ENCODE assay signal across 8 cellular contexts in genomic region chr17:5122586-5123342, GRCh38. TPM values are rescaled to one million over a fixed set of nuclear protein-coding genes. Genes with fewer than 3 reads are reported as not detected.
A peak's percentile ranks its signal among the peaks of the same experiment; 100 is the strongest.
DNase-seq lines count a peak whose midpoint lies in the region; ATAC-seq lines count a peak whose summit lies in the region.

No MANE protein-coding gene starts in this region.

- H3K27me3 Mint-ChIP-seq in activated T-cell treated with anti-CD3 and anti-CD28 coated beads, Interleukin-2, amount 50 U/mL, for 4 hours (ENCODE audit: low read depth), result peaks cover 46% of the 10 kb centered on the region

- DNase-seq in activated T-cell treated with anti-CD3 and anti-CD28 coated beads, Interleukin-2, amount 50 U/mL, for 4 hours, result no peak
- DNase-seq in activated T-cell treated with anti-CD3 and anti-CD28 coated beads for 4 hours (no peak), mesenchymal stem cell (peak; percentile 15), ureter (ENCODE audit: low spot score) (peak; percentile 44), dermis blood vessel endothelial cell (no peak)

- H3K36me3 Mint-ChIP-seq in activated T-cell treated with anti-CD3 and anti-CD28 coated beads, Interleukin-2, amount 50 U/mL, for 4 hours (ENCODE audit: insufficient read depth), result no peaks in the 10 kb centered on the region

- H3K36me3 ChIP-seq in duodenal mucosa (ENCODE audit: control insufficient read depth in 1 of 2, insufficient read depth in 2 of 2, low read length in 2 of 2) (no peaks in the 10 kb centered on the region), mesenchymal stem cell (ENCODE audit: control insufficient read depth in 1 of 2, insufficient read depth in 2 of 2, low read depth in 1 of 2, low read length in 2 of 2) (peaks cover 0 to 5% of the 10 kb centered on the region in 2 experiments)

- peaks cover 0 to 13% of the 10 kb centered on the region in 2 donors for H3K27me3 ChIP-seq in duodenal mucosa (ENCODE audit: control insufficient read depth in 1 of 2, insufficient read depth in 2 of 2, low read length in 2 of 2)
- peaks cover 43 to 56% of the 10 kb centered on the region in 2 experiments for H3K27me3 ChIP-seq in mesenchymal stem cell (ENCODE audit: control insufficient read depth in 1 of 2, insufficient read depth in 1 of 2, low read length in 2 of 2)

- peak overlapping the region; percentile 30 for H2AFZ ChIP-seq in mesenchymal stem cell (ENCODE audit: low read depth, low read length)

- no peaks in the 10 kb centered on the region for H3K9me3 ChIP-seq in duodenal mucosa (ENCODE audit: control insufficient read depth in 1 of 2, low read length in 2 of 2)
- peaks cover 7% of the 10 kb centered on the region for H3K9me3 ChIP-seq in mesenchymal stem cell (ENCODE audit: control insufficient read depth, low read length)

- H3K27ac ChIP-seq in duodenal mucosa (ENCODE audit: low read depth, low read length) (no peak overlapping the region), mesenchymal stem cell (ENCODE audit: low read length, poor library complexity, severe bottlenecking) (no peak overlapping the region)

- peak overlapping the region; percentile 85 for H3K4me2 ChIP-seq in mesenchymal stem cell (ENCODE audit: low read length, poor library complexity, severe bottlenecking)

- no peaks in the 10 kb centered on the region for H3K4me1 Mint-ChIP-seq in activated T-cell treated with anti-CD3 and anti-CD28 coated beads, Interleukin-2, amount 50 U/mL, for 4 hours (ENCODE audit: low read depth)

- H3K4me3 ChIP-seq in duodenal mucosa (ENCODE audit: low read depth in 1 of 2, low read length in 2 of 2) (peak overlapping the region; percentile 55 to 63), mesenchymal stem cell (ENCODE audit: insufficient read depth in 1 of 2, low read depth in 1 of 2, low read length in 2 of 2) (peak overlapping the region; percentile 60 to 68)

- no peak overlapping the region for H2BK12ac ChIP-seq in mesenchymal stem cell (ENCODE audit: low read length in 2 of 2)

- no peak overlapping the region for H3K4me3 Mint-ChIP-seq in activated T-cell treated with anti-CD3 and anti-CD28 coated beads, Interleukin-2, amount 50 U/mL, for 4 hours

- peak overlapping the region in 1 of 2 experiments; percentile 56 for H3K23ac ChIP-seq in mesenchymal stem cell (ENCODE audit: low read length in 2 of 2)

- no peaks in the 10 kb centered on the region for H3K9me3 Mint-ChIP-seq in activated T-cell treated with anti-CD3 and anti-CD28 coated beads, Interleukin-2, amount 50 U/mL, for 4 hours

- H3K9ac ChIP-seq in duodenal mucosa (ENCODE audit: low read depth in 1 of 2, low read length in 2 of 2), result no peak overlapping the region
- peak overlapping the region; percentile 55 for H3K9ac ChIP-seq in mesenchymal stem cell (ENCODE audit: low read length)

- H2BK120ac ChIP-seq in mesenchymal stem cell (ENCODE audit: low read depth, low read length), result no peak overlapping the region

- H3K4ac ChIP-seq in mesenchymal stem cell (ENCODE audit: low read depth in 1 of 2, low read length in 2 of 2), result peak overlapping the region in 1 of 2 experiments; percentile 19

- H2AK5ac ChIP-seq in mesenchymal stem cell (ENCODE audit: low read length, severe bottlenecking), result no peak overlapping the region

- H3K4me1 ChIP-seq in duodenal mucosa (ENCODE audit: control insufficient read depth in 1 of 2, insufficient read depth in 2 of 2, low read length in 2 of 2) (peaks cover 0 to 3% of the 10 kb centered on the region in 2 donors), mesenchymal stem cell (ENCODE audit: control insufficient read depth, insufficient read depth, low read depth, low read length) (peaks cover 15% of the 10 kb centered on the region)

- no peak overlapping the region for H2BK5ac ChIP-seq in mesenchymal stem cell (ENCODE audit: low read depth, low read length, poor library complexity, severe bottlenecking)

- 4% methylated on average over 66 of the region's 75 CpGs for WGBS in mesenchymal stem cell

- peak overlapping the region; percentile 78 for H4K8ac ChIP-seq in mesenchymal stem cell (ENCODE audit: low read length)

- ATAC-seq in activated T-cell treated with anti-CD3 and anti-CD28 coated beads, Interleukin-2, amount 50 U/mL, for 4 hours, result peak; percentile 55 to 57
- no peak for ATAC-seq in GM18520 (IDR thresholded peaks at IDR 0.05; ENCODE audit: unreplicated experiment)
- no peak for ATAC-seq in HG03045 (IDR thresholded peaks at IDR 0.05; ENCODE audit: unreplicated experiment)

- no peak overlapping the region for H2BK15ac ChIP-seq in mesenchymal stem cell (ENCODE audit: low read depth, poor library complexity, severe bottlenecking)

- no peaks in the 10 kb centered on the region for H3K79me1 ChIP-seq in mesenchymal stem cell (replicated peaks; ENCODE audit: low read length, poor library complexity, severe bottlenecking)

- H3K14ac ChIP-seq in mesenchymal stem cell (ENCODE audit: low read length in 2 of 2), result no peak overlapping the region

- peak overlapping the region; percentile 68 for H4K91ac ChIP-seq in mesenchymal stem cell (ENCODE audit: low read length)

- H3K18ac ChIP-seq in mesenchymal stem cell (ENCODE audit: low read depth in 1 of 2, low read length in 2 of 2), result peak overlapping the region in 1 of 2 experiments; percentile 44

RNA-seq across cellular contexts. Expression of gene USP6, which starts 6.9 kb away (rescaled TPM):
- under 1 TPM in 2 of 3 donors, not detected in 1; 0.08 to 0.23 TPM for total RNA-seq in activated T-cell treated with anti-CD3 and anti-CD28 coated beads, Interleukin-2, amount 50 U/mL, for 4 hours
- not detected for polyA plus RNA-seq in mesenchymal stem cell (2013, experiment 1 of 2)
- polyA plus RNA-seq in mesenchymal stem cell (2013, experiment 2 of 2), result not detected
- total RNA-seq in ureter (0.08 TPM), dermis blood vessel endothelial cell (0.05 TPM in 1 of 2 replicates, not detected in the other)

RNA-seq across cellular contexts. Expression of gene ZNF232, which starts 11.1 kb away (rescaled TPM):
- 10 to 100 TPM; 18.7 to 25.8 (median 21.3) TPM for total RNA-seq in activated T-cell treated with anti-CD3 and anti-CD28 coated beads, Interleukin-2, amount 50 U/mL, for 4 hours
- polyA plus RNA-seq in mesenchymal stem cell (2013, experiment 1 of 2), result 6.5 TPM
- polyA plus RNA-seq in mesenchymal stem cell (2013, experiment 2 of 2), result 6.0 TPM
- 5.9 TPM for total RNA-seq in ureter
- 6.2 and 6.3 TPM in 2 replicates for total RNA-seq in dermis blood vessel endothelial cell

RNA-seq across cellular contexts. Expression of gene ZFP3, which starts 44.5 kb away (rescaled TPM):
- 1 to 10 TPM; 1.7 to 2.2 (median 1.8) TPM for total RNA-seq in activated T-cell treated with anti-CD3 and anti-CD28 coated beads, Interleukin-2, amount 50 U/mL, for 4 hours
- polyA plus RNA-seq in mesenchymal stem cell (2013, experiment 1 of 2), result not detected
- polyA plus RNA-seq in mesenchymal stem cell (2013, experiment 2 of 2), result not detected
- 9.1 TPM for total RNA-seq in ureter
- total RNA-seq in dermis blood vessel endothelial cell, result 1.9 and 2.0 TPM in 2 replicates

Comparison
In these comparisons a context has a peak if more than half of its experiments do, and no peak if none do; other contexts are left out.
1. ATAC-seq: peak in activated T-cell treated with anti-CD3 and anti-CD28 coated beads, Interleukin-2, amount 50 U/mL, for 4 hours (2 of 2); none in GM18520 (single experiment) and HG03045 (single experiment).
2. DNase-seq: peak in mesenchymal stem cell (single experiment) and ureter (single experiment); none in activated T-cell treated with anti-CD3 and anti-CD28 coated beads, Interleukin-2, amount 50 U/mL, for 4 hours (single experiment), activated T-cell treated with anti-CD3 and anti-CD28 coated beads for 4 hours (single experiment) and dermis blood vessel endothelial cell (single experiment).